12 cellular contexts compared by ENCODE assay signal in genomic region chr20:44533928-44534327, GRCh38.
"Had no signal": no experiment of that assay in that cellular context is flagged by ENCODE, and none has a peak within 500 bp of the region (broad histone marks: within the 10 kb centered on the region; RNA-seq: fewer than 3 reads in every experiment).

No MANE protein-coding gene starts in this region.

- H3K9me3 ChIP-seq: ascending aorta, esophagus squamous epithelium, suprapubic skin had no signal

- ATAC-seq: activated CD8-positive, alpha-beta T cell treated with anti-CD3 and anti-CD28 coated beads, Interleukin-2, amount 10 ng/mL, durations not matched to agents 7 days and 5 days; activated naive CD8-positive, alpha-beta T cell treated with anti-CD3 and anti-CD28 coated beads, Interleukin-2, amount 50 U/mL, for 24 hours; left colon; naive thymus-derived CD4-positive, alpha-beta T cell; sciatic nerve had no signal

- H3K4me3 ChIP-seq: ascending aorta, esophagus squamous epithelium had no signal

- H3K27me3 ChIP-seq: ascending aorta, esophagus squamous epithelium, suprapubic skin had no signal

- DNase-seq: activated CD4-positive, alpha-beta T cell treated with anti-CD3 and anti-CD28 coated beads for 4 hours; activated CD8-positive, alpha-beta T cell treated with anti-CD3 and anti-CD28 coated beads, Interleukin-2, amount 10 ng/mL, durations not matched to agents 7 days and 5 days; activated naive CD4-positive, alpha-beta T cell treated with Interleukin-2 at 50 U/mL for 16 hours; activated naive CD8-positive, alpha-beta T cell treated with anti-CD3 and anti-CD28 coated beads, Interleukin-2, amount 50 U/mL, for 24 hours; esophagus squamous epithelium; foreskin fibroblast; left colon; naive thymus-derived CD4-positive, alpha-beta T cell; T1000 had no signal

- H3K27ac ChIP-seq: ascending aorta, suprapubic skin had no signal

- H3K36me3 ChIP-seq: ascending aorta, esophagus squamous epithelium, suprapubic skin had no signal
